25 cellular contexts compared by ENCODE assay signal in the genomic region with DNA sequence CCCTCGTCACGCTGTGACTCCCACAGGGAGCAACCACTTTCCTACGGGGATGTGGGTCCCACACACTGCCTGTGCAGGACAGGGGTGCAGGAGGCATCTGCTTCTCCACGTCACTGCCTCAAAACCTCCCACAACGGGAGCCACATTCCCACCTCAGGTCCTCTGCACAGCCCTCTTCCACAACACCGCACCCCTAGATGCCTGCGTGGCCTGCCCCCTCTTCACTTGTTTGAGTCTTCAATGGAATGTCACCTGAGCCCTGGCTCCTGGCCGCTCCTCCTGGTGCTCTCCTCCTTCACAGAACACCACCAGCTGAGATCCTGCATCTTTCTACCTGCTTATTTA.
DNase-seq lines count a peak whose midpoint lies in the region; ATAC-seq, FAIRE-seq and TF ChIP-seq lines count a peak whose summit lies in the region.
"Had no signal": no experiment of that assay in that cellular context is flagged by ENCODE, and none has a peak within 500 bp of the region (broad histone marks: within the 10 kb centered on the region; RNA-seq: fewer than 3 reads in every experiment).

No MANE protein-coding gene starts in this region.

- TF ChIP-seq RAD21 in K562 (CRISPR knock-in tag; conservative IDR thresholded peaks at IDR 0.05 in 1 of 2, IDR thresholded peaks at IDR 0.05 in 1 of 2), result no peak

- TF ChIP-seq CTCF in K562 (IDR thresholded peaks at IDR 0.05 in 2 of 3, conservative IDR thresholded peaks at IDR 0.05 in 1 of 3; ENCODE audit: insufficient read depth in 2 of 3, low read depth in 1 of 3, low read length in 3 of 3), result no peak
- no peak for TF ChIP-seq CTCF in spleen (IDR thresholded peaks at IDR 0.05 in 8 of 11, conservative IDR thresholded peaks at IDR 0.05 in 3 of 11)
- TF ChIP-seq CTCF in HFFc6 (IDR thresholded peaks at IDR 0.05), result no peak

- H3K27me3 Mint-ChIP-seq in HFFc6 (ENCODE audit: insufficient read depth), result no peaks in the 10 kb centered on the region
- H3K27me3 Mint-ChIP-seq: activated B cell treated with CpG ODN at 0.5 μM for 24 hours; activated CD8-positive, alpha-beta T cell treated with anti-CD3 and anti-CD28 coated beads for 36 hours; activated naive CD8-positive, alpha-beta T cell; naive thymus-derived CD4-positive, alpha-beta T cell; progenitor cell of endocrine pancreas had no signal

- intact Hi-C loops in K562 (cut with micrococcal nuclease) (no loop called here), spleen (cut with DNase I; ENCODE audit: low total_unique reads) (no loop called here)

- no peaks in the 10 kb centered on the region for H3K79me2 ChIP-seq in K562 (ENCODE audit: control insufficient read depth, insufficient read depth, low read length)

- H3K4me2 ChIP-seq in K562 (ENCODE audit: insufficient read depth, low read length), result no peak overlapping the region
- H3K4me2 ChIP-seq: smooth muscle cell had no signal

- no peak overlapping the region for H3K4me3 ChIP-seq in K562
- H3K4me3 ChIP-seq in spleen, result no peak overlapping the region
- H3K4me3 ChIP-seq: lung, SJCRH30, smooth muscle cell, thoracic aorta had no signal

- H3K36me3 ChIP-seq in K562 (ENCODE audit: control insufficient read depth, insufficient read depth, low read length) (peaks cover 7% of the 10 kb centered on the region; the same call in 2 of the 3 replicates), spleen (peaks cover 0 to 32% (median 0%) of the 10 kb centered on the region in 6 donors)
- H3K36me3 ChIP-seq: SJCRH30, thoracic aorta had no signal

- DNase-seq in NCI-H2107 treated with DMSO at 0.1 percent for 48 hours (lab: John Stamatoyannopoulos, UW; ENCODE audit: unreplicated experiment), result peak; percentile 34
- no peak for DNase-seq in NCI-H2107 (lab: John Stamatoyannopoulos, UW)
- no peak for DNase-seq in K562 (ENCODE audit: extremely low read depth in 1 of 4, low spot score in 3 of 4)
- peak; percentile 45 for DNase-seq in left kidney (ENCODE audit: low read depth, low spot score)
- peak; percentile 58 for DNase-seq in spleen
- DNase-seq in HFFc6, result no peak
- DNase-seq: activated B cell treated with CpG ODN at 0.5 μM for 24 hours; activated CD8-positive, alpha-beta T cell treated with anti-CD3 and anti-CD28 coated beads for 36 hours; activated T-cell treated with anti-CD3 and anti-CD28 coated beads, Interleukin-2, amount 50 U/mL, for 4 hours; foreskin keratinocyte; GDM1; naive thymus-derived CD4-positive, alpha-beta T cell; NCI-H1694 treated with DMSO at 0.1 percent for 48 hours; NCI-H524 treated with DMSO at 0.1 percent for 48 hours; SJCRH30 had no signal

- POLR2A ChIA-PET in K562 (lab: Yijun Ruan, JAX), result interaction anchor here (0.6 to 0.7 kb wide), 2 partner anchors 9 to 88 kb away, joined by 3 to 4 read pairs; no protein-coding TSS in a partner anchor

- H3K9me3 Mint-ChIP-seq in HFFc6, result no peaks in the 10 kb centered on the region
- H3K9me3 Mint-ChIP-seq: activated B cell treated with CpG ODN at 0.5 μM for 24 hours; activated CD8-positive, alpha-beta T cell treated with anti-CD3 and anti-CD28 coated beads for 36 hours; activated T-cell treated with anti-CD3 and anti-CD28 coated beads, Interleukin-2, amount 50 U/mL, for 4 hours; naive thymus-derived CD4-positive, alpha-beta T cell; T-helper 1 cell treated with Interleukin-12 subunit alpha and Interleukin-12 subunit beta and Interleukin-4 antibody, amounts not matched to agents 30 μg/mL and 1 μg/mL, for 36 hours had no signal

- peaks cover 44% of the 10 kb centered on the region for H3K4me1 Mint-ChIP-seq in HFFc6 (ENCODE audit: low read depth)
- H3K4me1 Mint-ChIP-seq: activated B cell treated with CpG ODN at 0.5 μM for 24 hours had no signal

- CTCF ChIA-PET in K562 (lab: Yijun Ruan, JAX; ENCODE audit: low intra/inter-chr PET ratio), result interaction anchor here (0.5 kb wide), 1 partner anchor 695 kb away, joined by 3 read pairs; no protein-coding TSS in a partner anchor

- H3K4me1 ChIP-seq in K562 (replicated peaks in 1 of 2; ENCODE audit: control insufficient read depth in 2 of 2, insufficient read depth in 2 of 2, low read length in 2 of 2) (peaks cover 0 to 12% of the 10 kb centered on the region in 2 experiments; a peak in 4 of 5 replicates), spleen (peaks cover 0 to 10% (median 3%) of the 10 kb centered on the region in 6 donors)
- H3K4me1 ChIP-seq: foreskin keratinocyte had no signal

- H3K36me3 Mint-ChIP-seq in HFFc6 (ENCODE audit: low read depth), result peaks cover 5% of the 10 kb centered on the region; the same call in 1 of the 2 replicates

- H3K9ac ChIP-seq in K562 (ENCODE audit: insufficient read depth in 1 of 2, low read depth in 2 of 2, low read length in 2 of 2), result no peak overlapping the region

- H3K9me1 ChIP-seq in K562 (ENCODE audit: control insufficient read depth, insufficient read depth, low read length), result no peaks in the 10 kb centered on the region

- ATAC-seq in K562 (no peak), HG02610 (IDR thresholded peaks at IDR 0.05; ENCODE audit: unreplicated experiment) (no peak), esophagus mucosa (no peak)
- ATAC-seq: activated CD8-positive, alpha-beta T cell treated with anti-CD3 and anti-CD28 coated beads for 36 hours; activated T-cell treated with anti-CD3 and anti-CD28 coated beads, Interleukin-2, amount 50 U/mL, for 4 hours; foreskin keratinocyte; naive thymus-derived CD4-positive, alpha-beta T cell had no signal

- in situ Hi-C loops in K562 (cut with MboI), result no loop called here

- H2AFZ ChIP-seq in K562 (ENCODE audit: low read depth, low read length), result no peak overlapping the region

- H3K4me3 Mint-ChIP-seq in HFFc6, result no peak overlapping the region
- H3K4me3 Mint-ChIP-seq: activated B cell treated with CpG ODN at 0.5 μM for 24 hours; activated CD8-positive, alpha-beta T cell treated with anti-CD3 and anti-CD28 coated beads for 36 hours; activated naive CD8-positive, alpha-beta T cell; activated T-cell treated with anti-CD3 and anti-CD28 coated beads, Interleukin-2, amount 50 U/mL, for 4 hours; naive thymus-derived CD4-positive, alpha-beta T cell; T-helper 1 cell treated with Interleukin-12 subunit alpha and Interleukin-12 subunit beta and Interleukin-4 antibody, amounts not matched to agents 30 μg/mL and 1 μg/mL, for 36 hours had no signal

- no peak for TF ChIP-seq POLR2A in K562 (conservative IDR thresholded peaks at IDR 0.05)
- no peak for TF ChIP-seq POLR2A in spleen (IDR thresholded peaks at IDR 0.05)

- no TSS peak for BruUV-seq in K562 (replicated peaks; lab: Mats Ljungman, UMichigan)

- no peaks in the 10 kb centered on the region for H3K9me3 ChIP-seq in K562 (replicated peaks; ENCODE audit: control insufficient read depth, insufficient read depth, low read depth, low read length)
- H3K9me3 ChIP-seq in spleen, result no peaks in the 10 kb centered on the region
- H3K9me3 ChIP-seq: SJCRH30, thoracic aorta had no signal

- no peaks in the 10 kb centered on the region for H3K27me3 ChIP-seq in K562 (ENCODE audit: control insufficient read depth in 2 of 2, insufficient read depth in 2 of 2, low read length in 2 of 2)
- no peaks in the 10 kb centered on the region for H3K27me3 ChIP-seq in spleen (replicated peaks in 1 of 7)
- H3K27me3 ChIP-seq: foreskin keratinocyte, SJCRH30 had no signal

- 91% methylated on average over 6 of the region's 8 CpGs for WGBS in K562 (ENCODE audit: insufficient coverage, low coverage, missing lambda C conversion rate)
- 93 to 98% (median 96%) methylated on average over 5 to 8 of the region's 8 CpGs for WGBS in spleen, 5 donors

- H3K27ac Mint-ChIP-seq in HFFc6, result no peak overlapping the region
- H3K27ac Mint-ChIP-seq: activated B cell treated with CpG ODN at 0.5 μM for 24 hours; activated CD8-positive, alpha-beta T cell treated with anti-CD3 and anti-CD28 coated beads for 36 hours; activated naive CD8-positive, alpha-beta T cell; progenitor cell of endocrine pancreas; T-helper 1 cell treated with Interleukin-12 subunit alpha and Interleukin-12 subunit beta and Interleukin-4 antibody, amounts not matched to agents 30 μg/mL and 1 μg/mL, for 36 hours had no signal

- H3K27ac ChIP-seq in K562 (ENCODE audit: extremely low read depth, low read depth, low read length), result no peak overlapping the region
- no peak overlapping the region for H3K27ac ChIP-seq in spleen
- H3K27ac ChIP-seq: 22Rv1, foreskin keratinocyte, SJCRH30 had no signal

- peaks cover 11% of the 10 kb centered on the region; the same call in 1 of the 2 replicates for H4K20me1 ChIP-seq in K562 (replicated peaks; ENCODE audit: control insufficient read depth, insufficient read depth, low read length)

- no peak for FAIRE-seq in K562 (lab: Jason Lieb, UNC)
- FAIRE-seq: GM12891 had no signal

- TF ChIP-seq EP300 in K562 (IDR thresholded peaks at IDR 0.05; ENCODE audit: low read length), result no peak

TF ChIP-seq in K562, 482 proteins besides CTCF, POLR2A, EP300 and RAD21:
- TF ChIP-seq, protein P1, sequence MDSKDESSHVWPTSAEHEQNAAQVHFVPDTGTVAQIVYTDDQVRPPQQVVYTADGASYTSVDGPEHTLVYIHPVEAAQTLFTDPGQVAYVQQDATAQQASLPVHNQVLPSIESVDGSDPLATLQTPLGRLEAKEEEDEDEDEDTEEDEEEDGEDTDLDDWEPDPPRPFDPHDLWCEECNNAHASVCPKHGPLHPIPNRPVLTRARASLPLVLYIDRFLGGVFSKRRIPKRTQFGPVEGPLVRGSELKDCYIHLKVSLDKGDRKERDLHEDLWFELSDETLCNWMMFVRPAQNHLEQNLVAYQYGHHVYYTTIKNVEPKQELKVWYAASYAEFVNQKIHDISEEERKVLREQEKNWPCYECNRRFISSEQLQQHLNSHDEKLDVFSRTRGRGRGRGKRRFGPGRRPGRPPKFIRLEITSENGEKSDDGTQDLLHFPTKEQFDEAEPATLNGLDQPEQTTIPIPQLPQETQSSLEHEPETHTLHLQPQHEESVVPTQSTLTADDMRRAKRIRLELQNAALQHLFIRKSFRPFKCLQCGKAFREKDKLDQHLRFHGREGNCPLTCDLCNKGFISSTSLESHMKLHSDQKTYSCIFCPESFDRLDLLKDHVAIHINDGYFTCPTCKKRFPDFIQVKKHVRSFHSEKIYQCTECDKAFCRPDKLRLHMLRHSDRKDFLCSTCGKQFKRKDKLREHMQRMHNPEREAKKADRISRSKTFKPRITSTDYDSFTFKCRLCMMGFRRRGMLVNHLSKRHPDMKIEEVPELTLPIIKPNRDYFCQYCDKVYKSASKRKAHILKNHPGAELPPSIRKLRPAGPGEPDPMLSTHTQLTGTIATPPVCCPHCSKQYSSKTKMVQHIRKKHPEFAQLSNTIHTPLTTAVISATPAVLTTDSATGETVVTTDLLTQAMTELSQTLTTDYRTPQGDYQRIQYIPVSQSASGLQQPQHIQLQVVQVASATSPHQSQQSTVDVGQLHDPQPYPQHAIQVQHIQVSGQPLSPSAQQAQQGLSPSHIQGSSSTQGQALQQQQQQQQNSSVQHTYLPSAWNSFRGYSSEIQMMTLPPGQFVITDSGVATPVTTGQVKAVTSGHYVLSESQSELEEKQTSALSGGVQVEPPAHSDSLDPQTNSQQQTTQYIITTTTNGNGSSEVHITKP (IDR thresholded peaks at IDR 0.05; ENCODE audit: partially characterized antibody), result peak; percentile 77
- TF ChIP-seq, protein P2, sequence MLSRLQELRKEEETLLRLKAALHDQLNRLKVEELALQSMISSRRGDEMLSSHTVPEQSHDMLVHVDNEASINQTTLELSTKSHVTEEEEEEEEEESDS (CRISPR knock-in tag; IDR thresholded peaks at IDR 0.05), result no peak

Comparison
In these comparisons a context has a peak if more than half of its experiments do, and no peak if none do; other contexts are left out.
1. DNase-seq: peak in NCI-H2107 treated with DMSO at 0.1 percent for 48 hours (single experiment), left kidney (single experiment) and spleen (single experiment); none in NCI-H2107 (single experiment), K562 (0 of 4) and HFFc6 (single experiment).